1 cellular context compared by ENCODE assay signal in genomic region chr1:155834296-155834926, GRCh38.
TF ChIP-seq lines count a peak whose summit lies in the region.

No MANE protein-coding gene starts in this region.

TF ChIP-seq in K562, 482 proteins besides CTCF, POLR2A, EP300 and RAD21 (continued from another document and continues in another):
- no peak for TF ChIP-seq MEF2A (IDR thresholded peaks at IDR 0.05; ENCODE audit: control insufficient read depth, low read depth, low read length)
- TF ChIP-seq HMGN3 (IDR thresholded peaks at IDR 0.05; ENCODE audit: borderline replicate concordance, extremely low read depth, insufficient read length, low read depth, low read length), result no peak
- TF ChIP-seq YY1 (IDR thresholded peaks at IDR 0.05; ENCODE audit: borderline replicate concordance in 1 of 3, control insufficient read depth in 1 of 3, extremely low read depth in 1 of 3, insufficient read depth in 3 of 3, insufficient read length in 1 of 3, insufficient replicate concordance in 2 of 3, low read depth in 1 of 3, low read length in 2 of 3), result peak; percentile 29 to 92 (median 57)
- TF ChIP-seq RBM14 (IDR thresholded peaks at IDR 0.05; ENCODE audit: borderline replicate concordance, insufficient read depth, low read depth, low read length), result no peak
- TF ChIP-seq SMC3 (conservative IDR thresholded peaks at IDR 0.05; ENCODE audit: insufficient read depth, low read depth, low read length), result no peak
- no peak for TF ChIP-seq DLX4 (CRISPR knock-in tag; IDR thresholded peaks at IDR 0.05)
- TF ChIP-seq HMGXB4 (CRISPR knock-in tag; IDR thresholded peaks at IDR 0.05), result no peak
- TF ChIP-seq THRA (IDR thresholded peaks at IDR 0.05), result no peak
- TF ChIP-seq ZNF280B (CRISPR knock-in tag; IDR thresholded peaks at IDR 0.05), result no peak
- TF ChIP-seq LARP7 (IDR thresholded peaks at IDR 0.05), result no peak
- TF ChIP-seq GTF2B (IDR thresholded peaks at IDR 0.05; ENCODE audit: extremely low read depth, insufficient read length), result no peak
- no peak for TF ChIP-seq SLC30A9 (CRISPR knock-in tag; IDR thresholded peaks at IDR 0.05)
- TF ChIP-seq PREB (CRISPR knock-in tag; IDR thresholded peaks at IDR 0.05), result no peak
- no peak for TF ChIP-seq BRF1 (IDR thresholded peaks at IDR 0.05; ENCODE audit: borderline replicate concordance, extremely low read depth, insufficient read length)
- TF ChIP-seq ZEB2 (IDR thresholded peaks at IDR 0.05), result peak; percentile 79
- no peak for TF ChIP-seq ZNF354B (CRISPR knock-in tag; IDR thresholded peaks at IDR 0.05)
- TF ChIP-seq TEAD4 (IDR thresholded peaks at IDR 0.05; ENCODE audit: low read length), result peak; percentile 32; the same call in 1 of the 2 replicates
- TF ChIP-seq TEAD4 (CRISPR knock-in tag; IDR thresholded peaks at IDR 0.05; ENCODE audit: borderline replicate concordance), result no peak
- TF ChIP-seq FOSL1 (tag; conservative IDR thresholded peaks at IDR 0.05), result peak; percentile 29; the same call in 1 of the 2 replicates
- peak; percentile 68 for TF ChIP-seq PKNOX1 (IDR thresholded peaks at IDR 0.05)
- TF ChIP-seq ZNF232 (CRISPR knock-in tag; IDR thresholded peaks at IDR 0.05), result no peak
- TF ChIP-seq SPI1 (IDR thresholded peaks at IDR 0.05; ENCODE audit: borderline replicate concordance, low read depth, low read length), result no peak
- no peak for TF ChIP-seq FOXK1 (CRISPR knock-in tag; IDR thresholded peaks at IDR 0.05; ENCODE audit: borderline replicate concordance)
- TF ChIP-seq CEBPZ (IDR thresholded peaks at IDR 0.05; ENCODE audit: borderline replicate concordance, low read depth, low read length), result no peak
- TF ChIP-seq C11orf30 (IDR thresholded peaks at IDR 0.05; ENCODE audit: low read depth), result no peak
- no peak for TF ChIP-seq ZNF165 (CRISPR knock-in tag; IDR thresholded peaks at IDR 0.05; ENCODE audit: borderline replicate concordance)
- no peak for TF ChIP-seq TCF7 (IDR thresholded peaks at IDR 0.05; ENCODE audit: borderline replicate concordance)
- TF ChIP-seq ZBED1 (IDR thresholded peaks at IDR 0.05), result no peak
- TF ChIP-seq ZNF57 (CRISPR knock-in tag; IDR thresholded peaks at IDR 0.05), result no peak
- TF ChIP-seq ZBTB5 (IDR thresholded peaks at IDR 0.05), result 0 out of 2 replicates have a peak, but pooled peaks have one; percentile 17
- no peak for TF ChIP-seq ATF1 (CRISPR knock-in tag; IDR thresholded peaks at IDR 0.05)
- peak; percentile 58 for TF ChIP-seq ATF1 (tag; IDR thresholded peaks at IDR 0.05)
- no peak for TF ChIP-seq RNF219 (CRISPR knock-in tag; IDR thresholded peaks at IDR 0.05)
- no peak for TF ChIP-seq SMARCA5 (IDR thresholded peaks at IDR 0.05)
- TF ChIP-seq ZNF561 (CRISPR knock-in tag; conservative IDR thresholded peaks at IDR 0.05), result no peak
- peak; percentile 17 to 48 for TF ChIP-seq AFF1 (IDR thresholded peaks at IDR 0.05; ENCODE audit: low read depth in 1 of 2, partially characterized antibody in 2 of 2)
- peak in 1 of 2 experiments; percentile 74; a peak in 1 of 3 replicates for TF ChIP-seq CBX3 (IDR thresholded peaks at IDR 0.05; ENCODE audit: borderline replicate concordance in 1 of 2, low read length in 2 of 2)
